18 cellular contexts compared by ENCODE assay signal in the genomic region with DNA sequence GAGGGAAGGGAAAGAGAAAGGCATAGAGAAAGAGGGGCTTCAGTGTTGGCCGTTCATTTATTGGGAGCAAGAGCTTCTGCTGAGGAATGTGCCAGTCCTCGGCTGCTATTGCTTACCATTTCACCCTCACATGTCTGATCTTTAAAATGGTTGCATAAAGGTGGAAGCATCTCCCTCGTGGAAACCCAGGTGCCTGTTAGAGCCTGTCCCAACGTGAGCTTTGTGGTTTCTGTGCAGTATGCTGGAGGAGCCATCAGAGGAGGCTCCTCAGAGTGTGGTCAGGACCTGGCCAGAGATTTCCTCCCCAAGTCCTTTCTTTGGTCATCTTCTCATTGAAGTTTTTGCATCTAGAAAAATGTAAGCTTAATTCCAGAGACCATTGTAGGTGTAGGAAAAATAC.
"Had no signal": no experiment of that assay in that cellular context is flagged by ENCODE, and none has a peak within 500 bp of the region (broad histone marks: within the 10 kb centered on the region; RNA-seq: fewer than 3 reads in every experiment).

No MANE protein-coding gene starts in this region.

- ATAC-seq: left colon, lower lobe of right lung, sciatic nerve, SK-N-SH treated with all-trans-retinoic acid at 6 μM for 48 hours had no signal

- H3K4me1 Mint-ChIP-seq: activated B cell treated with CpG ODN at 0.5 μM for 24 hours, mesothelial cell of epicardium had no signal

- H3K36me3 ChIP-seq: ovary had no signal

- H3K9me3 ChIP-seq: lower lobe of right lung, ovary, stomach, testis had no signal

- DNase-seq: activated B cell treated with CpG ODN at 0.5 μM for 24 hours; activated CD4-positive, alpha-beta T cell treated with anti-CD3 and anti-CD28 coated beads, Interleukin-2, amount 10 ng/mL, durations not matched to agents 7 days and 5 days; activated naive CD8-positive, alpha-beta T cell treated with anti-CD3 and anti-CD28 coated beads, Interleukin-2, amount 10 ng/mL, durations not matched to agents 7 days and 5 days; anterior cingulate cortex; brain microvascular endothelial cell; cerebellar nuclear complex; effector memory CD4-positive, alpha-beta T cell; head of caudate nucleus; left colon; lower lobe of right lung; ovary; SHP77 treated with DMSO at 0.1 percent for 48 hours; stomach; testis had no signal

- H3K27ac Mint-ChIP-seq: activated B cell treated with CpG ODN at 0.5 μM for 24 hours; activated CD4-positive, alpha-beta T cell treated with anti-CD3 and anti-CD28 coated beads, Interleukin-2, amount 10 ng/mL, durations not matched to agents 7 days and 5 days; activated naive CD8-positive, alpha-beta T cell treated with anti-CD3 and anti-CD28 coated beads, Interleukin-2, amount 10 ng/mL, durations not matched to agents 7 days and 5 days; dendritic cell treated with granulocyte-macrophage colony-stimulating factor and Interleukin-4, amounts not matched to agents 40 ng/mL and 50 ng/mL, for 4 days; mesothelial cell of epicardium had no signal

- H3K9me3 Mint-ChIP-seq: activated B cell treated with CpG ODN at 0.5 μM for 24 hours; activated CD4-positive, alpha-beta T cell treated with anti-CD3 and anti-CD28 coated beads, Interleukin-2, amount 10 ng/mL, durations not matched to agents 7 days and 5 days; activated naive CD8-positive, alpha-beta T cell treated with anti-CD3 and anti-CD28 coated beads, Interleukin-2, amount 10 ng/mL, durations not matched to agents 7 days and 5 days; dendritic cell treated with granulocyte-macrophage colony-stimulating factor and Interleukin-4, amounts not matched to agents 40 ng/mL and 50 ng/mL, for 4 days; mesothelial cell of epicardium had no signal

- H3K4me1 ChIP-seq: testis had no signal

- H3K4me3 Mint-ChIP-seq: activated B cell treated with CpG ODN at 0.5 μM for 24 hours; activated CD4-positive, alpha-beta T cell treated with anti-CD3 and anti-CD28 coated beads, Interleukin-2, amount 10 ng/mL, durations not matched to agents 7 days and 5 days; activated naive CD8-positive, alpha-beta T cell treated with anti-CD3 and anti-CD28 coated beads, Interleukin-2, amount 10 ng/mL, durations not matched to agents 7 days and 5 days; dendritic cell treated with granulocyte-macrophage colony-stimulating factor and Interleukin-4, amounts not matched to agents 40 ng/mL and 50 ng/mL, for 4 days; mesothelial cell of epicardium had no signal

- H3K27ac ChIP-seq: brain microvascular endothelial cell, lower lobe of right lung, ovary, stomach, testis had no signal

- H3K27me3 ChIP-seq: brain microvascular endothelial cell, ovary, stomach, testis had no signal

- H3K4me3 ChIP-seq: lower lobe of right lung, ovary, stomach, testis had no signal

- H3K27me3 Mint-ChIP-seq: activated B cell treated with CpG ODN at 0.5 μM for 24 hours; activated CD4-positive, alpha-beta T cell treated with anti-CD3 and anti-CD28 coated beads, Interleukin-2, amount 10 ng/mL, durations not matched to agents 7 days and 5 days; activated naive CD8-positive, alpha-beta T cell treated with anti-CD3 and anti-CD28 coated beads, Interleukin-2, amount 10 ng/mL, durations not matched to agents 7 days and 5 days; dendritic cell treated with granulocyte-macrophage colony-stimulating factor and Interleukin-4, amounts not matched to agents 40 ng/mL and 50 ng/mL, for 4 days had no signal
